In genomic region chr7:42694894-42695553, GRCh38 we compare ENCODE assay signal across 26 cellular contexts.
DNase-seq lines count a peak whose midpoint lies in the region; ATAC-seq and TF ChIP-seq lines count a peak whose summit lies in the region.
"Had no signal": no experiment of that assay in that cellular context is flagged by ENCODE, and none has a peak within 500 bp of the region (broad histone marks: within the 10 kb centered on the region; RNA-seq: fewer than 3 reads in every experiment).

No MANE protein-coding gene starts in this region.

- ATAC-seq in PC-3 (no peak), GM18502 (IDR thresholded peaks at IDR 0.05; ENCODE audit: poor library complexity, unreplicated experiment) (no peak)
- ATAC-seq: HepG2, lower lobe of right lung had no signal

- intact Hi-C loops in PC-3 (cut with micrococcal nuclease) (no loop called here), stomach (cut with DNase I; ENCODE audit: low total_unique reads) (no loop called here)

- no peak overlapping the region for H2AFZ ChIP-seq in PC-3 (ENCODE audit: low read length)

- TF ChIP-seq POLR2A in stomach (IDR thresholded peaks at IDR 0.05): no peak

- 34 to 51% (median 49%) methylated on average over 6 of the region's 6 CpGs for WGBS in stomach, 5 donors

- BruUV-seq in PC-3 (replicated peaks; lab: Mats Ljungman, UMichigan): no TSS peak

- H3K9me2 ChIP-seq in PC-3 (replicated peaks; ENCODE audit: low read length): no peaks in the 10 kb centered on the region

- no peak overlapping the region for H3K4me3 Mint-ChIP-seq in mesothelial cell of epicardium
- H3K4me3 Mint-ChIP-seq: activated CD4-positive, alpha-beta T cell treated with anti-CD3 and anti-CD28 coated beads, Interleukin-2, amount 10 ng/mL, durations not matched to agents 24 days and 14 days; activated naive CD8-positive, alpha-beta T cell treated with anti-CD3 and anti-CD28 coated beads for 36 hours; CD4-positive, alpha-beta memory T cell; endodermal cell had no signal

- no peak overlapping the region for H3K27ac ChIP-seq in PC-3 (ENCODE audit: low read length)
- no peak overlapping the region for H3K27ac ChIP-seq in stomach
- H3K27ac ChIP-seq: brain microvascular endothelial cell, coronary artery, HL-60, lower lobe of right lung, right atrium auricular region, SJSA1 had no signal

- no peaks in the 10 kb centered on the region for H3K4me1 ChIP-seq in PC-3 (ENCODE audit: insufficient read depth, low read length)
- peaks cover 7 to 49% (median 22%) of the 10 kb centered on the region in 4 donors for H3K4me1 ChIP-seq in stomach
- H3K4me1 ChIP-seq: HAP-1, SJSA1 had no signal

- no peaks in the 10 kb centered on the region for H3K36me3 Mint-ChIP-seq in mesothelial cell of epicardium
- H3K36me3 Mint-ChIP-seq: activated naive CD8-positive, alpha-beta T cell treated with anti-CD3 and anti-CD28 coated beads for 36 hours; CD4-positive, alpha-beta memory T cell had no signal

- peak overlapping the region; percentile 80 for H3K27ac Mint-ChIP-seq in mesothelial cell of epicardium
- H3K27ac Mint-ChIP-seq: activated CD4-positive, alpha-beta T cell treated with anti-CD3 and anti-CD28 coated beads, Interleukin-2, amount 10 ng/mL, durations not matched to agents 24 days and 14 days; activated naive CD8-positive, alpha-beta T cell treated with anti-CD3 and anti-CD28 coated beads for 36 hours; activated T-helper 2 cell treated with anti-CD3 and anti-CD28 coated beads, Interferon-gamma antibody, Interleukin-2, Interleukin-4, amounts not matched to agents 10 μg/mL and 5 μg/mL and 100 μg/mL, durations not matched to agents 14 hours and 24 hours and 36 hours; CD4-positive, alpha-beta memory T cell; endodermal cell had no signal

- H3K9me3 ChIP-seq in PC-3 (ENCODE audit: low read length): no peaks in the 10 kb centered on the region
- no peaks in the 10 kb centered on the region for H3K9me3 ChIP-seq in stomach
- H3K9me3 ChIP-seq: HAP-1, lower lobe of right lung, right atrium auricular region, SJSA1 had no signal

- no peaks in the 10 kb centered on the region for H3K79me2 ChIP-seq in PC-3 (ENCODE audit: low read length)

- H3K9me3 Mint-ChIP-seq in mesothelial cell of epicardium: peaks cover under 1% of the 10 kb centered on the region
- H3K9me3 Mint-ChIP-seq: activated CD4-positive, alpha-beta T cell treated with anti-CD3 and anti-CD28 coated beads, Interleukin-2, amount 10 ng/mL, durations not matched to agents 24 days and 14 days; activated naive CD8-positive, alpha-beta T cell treated with anti-CD3 and anti-CD28 coated beads for 36 hours; activated T-helper 2 cell treated with anti-CD3 and anti-CD28 coated beads, Interferon-gamma antibody, Interleukin-2, Interleukin-4, amounts not matched to agents 10 μg/mL and 5 μg/mL and 100 μg/mL, durations not matched to agents 14 hours and 24 hours and 36 hours; endodermal cell had no signal

- H3K9ac ChIP-seq in PC-3 (ENCODE audit: low read length): no peak overlapping the region

- CTCF ChIA-PET in PC-3 (lab: Charles Lee): no interaction called here

- POLR2A ChIA-PET in PC-3 (lab: Charles Lee; ENCODE audit: unreplicated experiment): no interaction called here

- H3F3A ChIP-seq in PC-3 (ENCODE audit: low read length, unreplicated experiment): no peaks in the 10 kb centered on the region

- TF ChIP-seq EP300 in stomach (IDR thresholded peaks at IDR 0.05): no peak

- no peak overlapping the region for H3K4me2 ChIP-seq in PC-3 (ENCODE audit: low read length)

- H3K36me3 ChIP-seq in PC-3 (ENCODE audit: low read depth, low read length) (no peaks in the 10 kb centered on the region), stomach (no peaks in the 10 kb centered on the region)
- H3K36me3 ChIP-seq: brain microvascular endothelial cell, HAP-1, lower lobe of right lung, right atrium auricular region, SJSA1 had no signal

- H3K27me3 Mint-ChIP-seq in mesothelial cell of epicardium (ENCODE audit: low read depth): no peaks in the 10 kb centered on the region
- H3K27me3 Mint-ChIP-seq: activated CD4-positive, alpha-beta T cell treated with anti-CD3 and anti-CD28 coated beads, Interleukin-2, amount 10 ng/mL, durations not matched to agents 24 days and 14 days; activated naive CD8-positive, alpha-beta T cell treated with anti-CD3 and anti-CD28 coated beads for 36 hours had no signal

- no peaks in the 10 kb centered on the region for H4K20me1 ChIP-seq in PC-3 (ENCODE audit: low read length)

- no peaks in the 10 kb centered on the region for H3K27me3 ChIP-seq in PC-3 (ENCODE audit: low read length)
- H3K27me3 ChIP-seq in stomach: no peaks in the 10 kb centered on the region
- H3K27me3 ChIP-seq: brain microvascular endothelial cell, right atrium auricular region, SJSA1 had no signal

- H3K4me3 ChIP-seq in PC-3 (ENCODE audit: low read length) (no peak overlapping the region), cardiac fibroblast (replicated peaks in 1 of 2; ENCODE audit: low read depth in 2 of 2, low read length in 2 of 2) (no peak overlapping the region), stomach (no peak overlapping the region)
- H3K4me3 ChIP-seq: coronary artery, HAP-1, lower lobe of right lung, right atrium auricular region, SJSA1 had no signal

- H3K4me1 Mint-ChIP-seq in mesothelial cell of epicardium: peaks cover 61% of the 10 kb centered on the region
- H3K4me1 Mint-ChIP-seq: activated CD4-positive, alpha-beta T cell treated with anti-CD3 and anti-CD28 coated beads, Interleukin-2, amount 10 ng/mL, durations not matched to agents 24 days and 14 days; activated naive CD8-positive, alpha-beta T cell treated with anti-CD3 and anti-CD28 coated beads for 36 hours; CD4-positive, alpha-beta memory T cell had no signal

- TF ChIP-seq CTCF in PC-3 (conservative IDR thresholded peaks at IDR 0.05; ENCODE audit: low read depth, low read length): no peak
- no peak for TF ChIP-seq CTCF in cardiac fibroblast (IDR thresholded peaks at IDR 0.05; ENCODE audit: low read depth, low read length)
- no peak for TF ChIP-seq CTCF in mesothelial cell of epicardium (IDR thresholded peaks at IDR 0.05; ENCODE audit: unreplicated experiment)
- TF ChIP-seq CTCF in stomach (IDR thresholded peaks at IDR 0.05): no peak

- DNase-seq in PC-3 (peak; percentile 26), cardiac fibroblast (ENCODE audit: low read depth in 2 of 2) (peak; percentile 12 to 36), mesothelial cell of epicardium (ENCODE audit: low spot score in 2 of 2, unreplicated experiment in 2 of 2) (no peak), stomach (peak; percentile 62), middle frontal gyrus (ENCODE audit: extremely low spot score, low spot score) (no peak)
- DNase-seq in activated T-cell treated with anti-CD3 and anti-CD28 coated beads, Interleukin-2, amount 50 U/mL, for 48 hours: no peak
- DNase-seq: activated CD4-positive, alpha-beta T cell treated with anti-CD3 and anti-CD28 coated beads, Interleukin-2, amount 10 ng/mL, durations not matched to agents 24 days and 14 days; activated naive CD8-positive, alpha-beta T cell treated with anti-CD3 and anti-CD28 coated beads for 36 hours; brain microvascular endothelial cell; CD4-positive, alpha-beta memory T cell; endodermal cell; hypothalamus; lower lobe of right lung; NCI-H1105 treated with DMSO at 0.1 percent for 48 hours; NCI-H2081 treated with DMSO at 0.1 percent for 48 hours; nucleus accumbens; stimulated activated CD4-positive, alpha-beta T cell treated with anti-CD3 and anti-CD28 coated beads, Interleukin-15, amount 100 ng/mL, for 24 hours; stimulated activated CD8-positive, alpha-beta memory T cell treated with anti-CD3 and anti-CD28 coated beads, Interleukin-4, amount 100 ng/mL, for 48 hours had no signal

Comparison
In these comparisons a context has a peak if more than half of its experiments do, and no peak if none do; other contexts are left out.
1. DNase-seq: peak in PC-3 (single experiment), cardiac fibroblast (2 of 2) and stomach (single experiment); none in mesothelial cell of epicardium (0 of 2), middle frontal gyrus (single experiment) and activated T-cell treated with anti-CD3 and anti-CD28 coated beads, Interleukin-2, amount 50 U/mL, for 48 hours (0 of 2).